Comparison of ENCODE assay signal across 14 cellular contexts in genomic region chr10:114068054-114068707, GRCh38. TPM values are rescaled to one million over a fixed set of nuclear protein-coding genes. Genes with fewer than 3 reads are reported as not detected.
DNase-seq lines count a peak whose midpoint lies in the region; ATAC-seq, FAIRE-seq and TF ChIP-seq lines count a peak whose summit lies in the region.
"Had no signal": no experiment of that assay in that cellular context is flagged by ENCODE, and none has a peak within 500 bp of the region (broad histone marks: within the 10 kb centered on the region; RNA-seq: fewer than 3 reads in every experiment).

No MANE protein-coding gene starts in this region.

- no peak overlapping the region for H3K23ac ChIP-seq in mesenchymal stem cell (ENCODE audit: low read length in 2 of 2)

- no peak overlapping the region for H4K91ac ChIP-seq in mesenchymal stem cell (ENCODE audit: low read length)

- peak overlapping the region; percentile 54 for H2AFZ ChIP-seq in Loucy (ENCODE audit: low read length)
- H2AFZ ChIP-seq in GM12878 (ENCODE audit: control insufficient read depth, low read depth, low read length): peak overlapping the region; percentile 9; the same call in 1 of the 2 replicates
- H2AFZ ChIP-seq in mesenchymal stem cell (ENCODE audit: low read depth, low read length): peak overlapping the region; percentile 60

- no peak for TF ChIP-seq EP300 in GM12878 (IDR thresholded peaks at IDR 0.05; ENCODE audit: borderline replicate concordance in 1 of 2, control insufficient read depth in 1 of 2, low read depth in 2 of 2, low read length in 2 of 2)

- peaks cover 6% of the 10 kb centered on the region for H3K27me3 Mint-ChIP-seq in activated T-cell treated with anti-CD3 and anti-CD28 coated beads, Interleukin-2, amount 50 U/mL, for 72 hours (ENCODE audit: low read depth)

- H3K4me1 Mint-ChIP-seq in activated T-cell treated with anti-CD3 and anti-CD28 coated beads, Interleukin-2, amount 50 U/mL, for 72 hours (ENCODE audit: low read depth): peaks cover 7% of the 10 kb centered on the region

- no peak overlapping the region for H3K4me3 Mint-ChIP-seq in activated T-cell treated with anti-CD3 and anti-CD28 coated beads, Interleukin-2, amount 50 U/mL, for 72 hours

- SMC1A ChIA-PET in GM12878 (lab: Charles Lee; ENCODE audit: uncharacterized antibody, unreplicated experiment): interaction anchor here (0.7 to 3.1 kb wide), 10 partner anchors 8 to 269 kb away, joined by 3 to 13 read pairs (median 4); no protein-coding TSS in a partner anchor

- WGBS in GM12878 (ENCODE audit: insufficient coverage, insufficient replicate concordance, low lambda C conversion rate, missing lambda C conversion rate): 78% methylated on average over 6 of the region's 6 CpGs
- WGBS in mesenchymal stem cell: 85% methylated on average over 4 of the region's 6 CpGs

- H3K27me3 ChIP-seq in Loucy (ENCODE audit: insufficient read depth, low read length, poor library complexity, severe bottlenecking) (no peaks in the 10 kb centered on the region), GM12878 (replicated peaks in 1 of 2; ENCODE audit: control insufficient read depth in 2 of 2, insufficient read depth in 2 of 2, low read length in 1 of 2) (no peaks in the 10 kb centered on the region; a peak in 1 of 4 replicates), mesenchymal stem cell (ENCODE audit: control insufficient read depth in 1 of 2, insufficient read depth in 1 of 2, low read length in 2 of 2) (peaks cover 0 to 2% of the 10 kb centered on the region in 2 experiments)
- H3K27me3 ChIP-seq: esophagus muscularis mucosa had no signal

- H3K4ac ChIP-seq in mesenchymal stem cell (ENCODE audit: low read depth in 1 of 2, low read length in 2 of 2): no peak overlapping the region

- H3K9me2 ChIP-seq in Loucy (replicated peaks; ENCODE audit: low read depth, low read length): no peaks in the 10 kb centered on the region

- DNase-seq in Daoy (ENCODE audit: low read depth): peak; percentile 36
- DNase-seq in GM12878 (ENCODE audit: low read depth, low spot score): no peak
- DNase-seq in mesenchymal stem cell: peak; percentile 20
- DNase-seq in NCI-H2196 treated with DMSO at 0.1 percent for 48 hours (lab: John Stamatoyannopoulos, UW; ENCODE audit: unreplicated experiment): no peak
- no peak for DNase-seq in SW 1271 (lab: John Stamatoyannopoulos, UW)
- no peak for DNase-seq in activated T-cell treated with anti-CD3 and anti-CD28 coated beads, Interleukin-2, amount 50 U/mL, for 72 hours
- DNase-seq: NCI-H146; stimulated activated CD4-positive, alpha-beta T cell treated with anti-CD3 and anti-CD28 coated beads, Interleukin-15, amount 100 ng/mL, for 24 hours; T-helper 9 cell had no signal

- H3K27ac ChIP-seq in GM12878 (ENCODE audit: control insufficient read depth, insufficient read depth) (no peak overlapping the region), mesenchymal stem cell (ENCODE audit: low read length, poor library complexity, severe bottlenecking) (no peak overlapping the region)

- H3K4me1 ChIP-seq in Loucy (ENCODE audit: insufficient read depth, low read length, poor library complexity, severe bottlenecking): peaks cover 75% of the 10 kb centered on the region
- peaks cover 7% of the 10 kb centered on the region for H3K4me1 ChIP-seq in GM12878 (ENCODE audit: control insufficient read depth, insufficient read depth, low read length)
- H3K4me1 ChIP-seq in mesenchymal stem cell (ENCODE audit: control insufficient read depth, insufficient read depth, low read depth, low read length): no peaks in the 10 kb centered on the region

- POLR2A ChIA-PET in GM12878 (lab: Charles Lee): no interaction called here

- peak overlapping the region; percentile 47 for H4K8ac ChIP-seq in mesenchymal stem cell (ENCODE audit: low read length)

- no peak overlapping the region for H3K14ac ChIP-seq in mesenchymal stem cell (ENCODE audit: low read length in 2 of 2)

- no peak overlapping the region for H2BK120ac ChIP-seq in mesenchymal stem cell (ENCODE audit: low read depth, low read length)

- BruUV-seq in GM12878 (replicated peaks; lab: Mats Ljungman, UMichigan): no TSS peak

- TF ChIP-seq RAD21 in GM12878 (IDR thresholded peaks at IDR 0.05; ENCODE audit: insufficient read depth, low read depth, low read length): no peak

- no peaks in the 10 kb centered on the region for H3K79me1 ChIP-seq in mesenchymal stem cell (replicated peaks; ENCODE audit: low read length, poor library complexity, severe bottlenecking)

- H3K36me3 ChIP-seq in Loucy (ENCODE audit: insufficient read depth, low read length) (no peaks in the 10 kb centered on the region), GM12878 (ENCODE audit: control insufficient read depth in 2 of 2, insufficient read depth in 2 of 2, low read length in 1 of 2) (no peaks in the 10 kb centered on the region), mesenchymal stem cell (ENCODE audit: control insufficient read depth in 1 of 2, insufficient read depth in 2 of 2, low read depth in 1 of 2, low read length in 2 of 2) (no peaks in the 10 kb centered on the region)
- H3K36me3 ChIP-seq: esophagus muscularis mucosa had no signal

- H3K4me2 ChIP-seq in Loucy (ENCODE audit: low read depth, low read length, poor library complexity, severe bottlenecking): peak overlapping the region; percentile 62
- H3K4me2 ChIP-seq in GM12878 (ENCODE audit: control insufficient read depth, insufficient read depth): no peak overlapping the region
- no peak overlapping the region for H3K4me2 ChIP-seq in mesenchymal stem cell (ENCODE audit: low read length, poor library complexity, severe bottlenecking)

- H2BK12ac ChIP-seq in mesenchymal stem cell (ENCODE audit: low read length in 2 of 2): no peak overlapping the region

- no peak overlapping the region for H2BK15ac ChIP-seq in mesenchymal stem cell (ENCODE audit: low read depth, poor library complexity, severe bottlenecking)

- H2BK5ac ChIP-seq in mesenchymal stem cell (ENCODE audit: low read depth, low read length, poor library complexity, severe bottlenecking): no peak overlapping the region

- no peak for TF ChIP-seq CTCF in Loucy (conservative IDR thresholded peaks at IDR 0.05; ENCODE audit: low read length)
- TF ChIP-seq CTCF in GM12878 (IDR thresholded peaks at IDR 0.05 in 2 of 3, conservative IDR thresholded peaks at IDR 0.05 in 1 of 3; ENCODE audit: control insufficient read depth in 2 of 3, extremely low read depth in 1 of 3, insufficient read depth in 1 of 3, low read depth in 3 of 3, low read length in 3 of 3): no peak

- in situ Hi-C loops in GM12878 (cut with MboI): no loop called here

- no peak overlapping the region for H2AK5ac ChIP-seq in mesenchymal stem cell (ENCODE audit: low read length, severe bottlenecking)

- intact Hi-C loops in GM12878 (cut with micrococcal nuclease; ENCODE audit: unreplicated experiment): no loop called here

- TF ChIP-seq POLR2A in GM12878 (IDR thresholded peaks at IDR 0.05; ENCODE audit: low read depth, low read length): no peak

- FAIRE-seq in GM12878 (lab: Jason Lieb, UNC): peak; percentile 64
- FAIRE-seq: GM18507 had no signal

- RAD21 ChIA-PET in GM12878 (lab: Charles Lee; ENCODE audit: unreplicated experiment): interaction anchor here (0.7 to 1.5 kb wide), 3 partner anchors 25 to 210 kb away, joined by 3 read pairs; partner anchors contain the start of gene ADRB1

- H3K27ac Mint-ChIP-seq in activated T-cell treated with anti-CD3 and anti-CD28 coated beads, Interleukin-2, amount 50 U/mL, for 72 hours: no peak overlapping the region

- no peaks in the 10 kb centered on the region for H3K9me3 Mint-ChIP-seq in activated T-cell treated with anti-CD3 and anti-CD28 coated beads, Interleukin-2, amount 50 U/mL, for 72 hours

- ATAC-seq in GM12878 (no peak), HG03039 (IDR thresholded peaks at IDR 0.05; ENCODE audit: unreplicated experiment) (no peak)
- no peak for ATAC-seq in activated T-cell treated with anti-CD3 and anti-CD28 coated beads, Interleukin-2, amount 50 U/mL, for 72 hours (replicated peaks in 1 of 2)

- H3K9ac ChIP-seq in Loucy (ENCODE audit: low read depth, low read length, poor library complexity, severe bottlenecking) (peak overlapping the region; percentile 64), GM12878 (ENCODE audit: control insufficient read depth, insufficient read depth, low read length) (no peak overlapping the region), mesenchymal stem cell (ENCODE audit: low read length) (no peak overlapping the region)

- no peaks in the 10 kb centered on the region for H3K36me3 Mint-ChIP-seq in activated T-cell treated with anti-CD3 and anti-CD28 coated beads, Interleukin-2, amount 50 U/mL, for 72 hours (ENCODE audit: insufficient read depth in 2 of 2)

- peaks cover 11% of the 10 kb centered on the region; the same call in 1 of the 2 replicates for H3F3A ChIP-seq in Loucy (ENCODE audit: low read depth)

- no peak overlapping the region for H3K18ac ChIP-seq in mesenchymal stem cell (ENCODE audit: low read depth in 1 of 2, low read length in 2 of 2)

- H4K20me1 ChIP-seq in Loucy (ENCODE audit: insufficient read depth, low read length, poor library complexity, severe bottlenecking): no peaks in the 10 kb centered on the region
- no peaks in the 10 kb centered on the region for H4K20me1 ChIP-seq in GM12878 (ENCODE audit: control insufficient read depth, insufficient read depth)

- CTCF ChIA-PET in GM12878 (lab: Yijun Ruan, JAX): interaction anchor here (0.8 to 3.2 kb wide), 9 partner anchors 10 to 270 kb away, joined by 3 to 15 read pairs (median 3); no protein-coding TSS in a partner anchor

- H3K79me2 ChIP-seq in Loucy (ENCODE audit: insufficient read depth, low read length) (no peaks in the 10 kb centered on the region), GM12878 (ENCODE audit: control insufficient read depth, insufficient read depth, low read length) (no peaks in the 10 kb centered on the region)

- H3K9me3 ChIP-seq in Loucy (ENCODE audit: insufficient read depth, low read depth, low read length) (no peaks in the 10 kb centered on the region), GM12878 (replicated peaks; ENCODE audit: control insufficient read depth, insufficient read depth, low read length) (no peaks in the 10 kb centered on the region; the same call in 2 of the 3 replicates), mesenchymal stem cell (ENCODE audit: control insufficient read depth, low read length) (no peaks in the 10 kb centered on the region)
- H3K9me3 ChIP-seq: esophagus muscularis mucosa had no signal

- peak overlapping the region; percentile 40 for H3K4me3 ChIP-seq in Loucy (ENCODE audit: low read length, poor library complexity, severe bottlenecking)
- no peak overlapping the region for H3K4me3 ChIP-seq in GM12878
- H3K4me3 ChIP-seq in mesenchymal stem cell (ENCODE audit: insufficient read depth in 1 of 2, low read depth in 1 of 2, low read length in 2 of 2): no peak overlapping the region
- H3K4me3 ChIP-seq: esophagus muscularis mucosa had no signal

RNA-seq across cellular contexts. Expression of gene ADRB1, which starts 24.5 kb away (rescaled TPM):
- total RNA-seq in Daoy (2014; rRNA removed; shearing (Covaris generic)): not detected in 2 replicates
- total RNA-seq in GM12878 (2013; cell fraction: nucleolus; rRNA removed): 3.0 and 3.1 TPM in 2 replicates
- total RNA-seq in GM12878 (2014; rRNA removed) (2.7 and 2.9 TPM in 2 replicates), GM12878 (2014; rRNA removed; fragmentation: Illumina TruSeq; extraction: Trizol) (1.2 and 1.3 TPM in 2 replicates), GM12878 (2021) (3.9 and 4.5 TPM in 2 replicates)
- 0.13 TPM for polyA plus RNA-seq in GM12878 (2011; ENCODE audit: low read depth)
- polyA plus RNA-seq in GM12878 (2011; rRNA removed) (0.23 and 0.26 TPM in 2 replicates), GM12878 (2014; fragmentation: Illumina TruSeq; extraction: Trizol) (1.0 and 1.8 TPM in 2 replicates), GM12878 (2014; fragmentation: Nextera tagmentation; extraction: Ambion mirVana) (1 to 10 TPM in 1 of 2 experiments, under 1 TPM in 1; 0.99 to 2.8 TPM), GM12878 (2014; rRNA removed) (2.2 and 2.5 TPM in 2 replicates), GM12878 (2016; fragmentation: Nextera tagmentation; extraction: Ambion mirVana) (under 1 TPM; 0.39 to 0.92 TPM)
- 0.21 and 0.30 TPM in 2 replicates for polyA plus RNA-seq in GM12878 (2011; cell fraction: cytosol; rRNA removed)
- polyA plus RNA-seq in GM12878 (2011; cell fraction: nucleus; rRNA removed): 1.4 and 1.9 TPM in 2 replicates
- polyA plus RNA-seq in GM12878 (2012): 0.53 and 0.77 TPM in 2 replicates
- 0.52 and 0.59 TPM in 2 replicates for polyA minus RNA-seq in GM12878 (2011; rRNA and poly(A)+ RNA removed)
- polyA minus RNA-seq in GM12878 (2011; cell fraction: cytosol; rRNA and poly(A)+ RNA removed): not detected in 2 replicates
- polyA minus RNA-seq in GM12878 (2011; cell fraction: nucleus; rRNA and poly(A)+ RNA removed): 0.97 and 1.4 TPM in 2 replicates
- 0.11 TPM for polyA plus RNA-seq in mesenchymal stem cell (2013, experiment 1 of 2)
- 0.18 TPM for polyA plus RNA-seq in mesenchymal stem cell (2013, experiment 2 of 2)
- total RNA-seq in activated T-cell treated with anti-CD3 and anti-CD28 coated beads, Interleukin-2, amount 50 U/mL, for 72 hours: not detected
- polyA plus RNA-seq: neural cell had no signal

Comparison
In these comparisons a context has a peak if more than half of its experiments do, and no peak if none do; other contexts are left out.
1. DNase-seq: peak in Daoy (single experiment) and mesenchymal stem cell (single experiment); none in GM12878 (single experiment), NCI-H2196 treated with DMSO at 0.1 percent for 48 hours (single experiment), SW 1271 (0 of 2) and activated T-cell treated with anti-CD3 and anti-CD28 coated beads, Interleukin-2, amount 50 U/mL, for 72 hours (0 of 2).
2. H2AFZ ChIP-seq: peak in every context shown above with its lines; median percentile 60 in mesenchymal stem cell; 54 in Loucy; 9 in GM12878.